In genomic region chr4:20087512-20087911, GRCh38 we compare ENCODE assay signal across 7 cellular contexts.
"Had no signal": no experiment of that assay in that cellular context is flagged by ENCODE, and none has a peak within 500 bp of the region (broad histone marks: within the 10 kb centered on the region; RNA-seq: fewer than 3 reads in every experiment).

No MANE protein-coding gene starts in this region.

- DNase-seq: GOT3, H9, HCEC 1CT, KG1 had no signal

- ATAC-seq: K562 had no signal

- H3K27ac Mint-ChIP-seq: H9 had no signal

- H3K4me3 Mint-ChIP-seq: H9 had no signal

- H3K4me1 Mint-ChIP-seq: H9 had no signal

- H3K9me3 Mint-ChIP-seq: H9 had no signal

- FAIRE-seq: H54, HTR-8/SVneo, K562 had no signal

- H3K4me3 ChIP-seq: K562 had no signal
